ENCODE assay signal across 1 cellular context in genomic region chr5:132295505-132296411, GRCh38.
TF ChIP-seq lines count a peak whose summit lies in the region.

No MANE protein-coding gene starts in this region.

TF ChIP-seq in HCT116, 20 proteins besides CTCF, POLR2A, EP300 and RAD21 (continued from another document):
- TF ChIP-seq ZFX (IDR thresholded peaks at IDR 0.05) (no peak), FOSL1 (IDR thresholded peaks at IDR 0.05; ENCODE audit: low read depth) (no peak), REST (IDR thresholded peaks at IDR 0.05; ENCODE audit: low read depth) (no peak), SIN3A (IDR thresholded peaks at IDR 0.05; ENCODE audit: low read depth) (no peak), JUND (IDR thresholded peaks at IDR 0.05) (no peak)
